Comparison of ENCODE assay signal across 8 cellular contexts in the genomic region with DNA sequence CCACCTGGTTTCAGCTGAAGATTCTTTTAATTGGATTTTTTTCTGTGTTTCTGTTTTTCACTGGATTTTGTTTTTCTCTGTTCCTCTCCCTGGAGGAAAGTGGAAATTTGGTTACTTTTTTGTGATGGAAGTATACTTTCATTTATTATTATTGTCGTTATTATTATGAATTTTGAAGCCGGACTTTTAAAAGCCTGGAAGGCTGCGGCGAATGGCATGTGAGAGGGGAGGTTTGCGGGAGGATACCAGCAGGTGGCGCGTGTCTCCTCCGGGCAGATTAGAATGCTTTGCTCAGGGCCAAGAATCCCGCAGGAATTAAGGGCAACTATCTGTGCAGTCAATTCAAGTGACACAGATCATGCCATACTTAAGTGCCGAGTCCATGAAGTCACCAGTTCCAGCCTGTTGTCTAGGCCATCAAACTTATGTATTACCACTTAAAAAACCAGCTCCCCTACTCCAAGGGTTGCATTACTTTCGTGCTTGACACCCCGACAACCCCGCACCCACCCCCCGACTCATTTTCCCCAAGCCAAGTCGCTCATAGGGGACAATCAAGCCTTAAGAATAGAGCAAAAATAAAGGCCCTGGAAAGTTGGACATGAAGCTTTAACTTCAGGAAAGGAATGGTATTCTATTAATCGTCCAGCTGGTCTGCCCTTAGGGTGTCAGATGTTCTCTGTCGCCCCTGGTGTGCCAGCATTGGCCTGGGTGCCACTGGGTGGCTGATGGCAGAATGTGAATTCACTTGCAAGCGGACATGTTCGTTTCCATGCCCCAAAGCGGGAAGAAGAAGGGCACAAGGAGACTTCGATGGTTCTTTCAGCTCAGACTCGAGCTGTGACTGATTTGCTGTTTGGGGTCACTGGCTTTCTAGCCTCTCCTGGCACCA. TPM values are rescaled to one million over a fixed set of nuclear protein-coding genes. Genes with fewer than 3 reads are reported as not detected.
DNase-seq lines count a peak whose midpoint lies in the region; ATAC-seq lines count a peak whose summit lies in the region.

No MANE protein-coding gene starts in this region.

- DNase-seq in G401 (ENCODE audit: low spot score) (peak; percentile 81), MV-4-11 (lab: John Stamatoyannopoulos, UW) (peak; percentile 57), SW 1271 (lab: John Stamatoyannopoulos, UW) (peak; percentile 4 to 65), anterior cingulate cortex (lab: John Stamatoyannopoulos, UW) (peak in 38 of 58 donors; percentile 1 to 77 (median 18)), hepatic stellate cell (ENCODE audit: low spot score) (peak; percentile 77), renal cortical epithelial cell (ENCODE audit: low read depth) (peak; percentile 76)

- in situ Hi-C loops in G401 (cut with HindIII; ENCODE audit: low sequenced_read_pairs): no loop called here

- ATAC-seq in GM21717 (IDR thresholded peaks at IDR 0.05; ENCODE audit: unreplicated experiment): no peak
- ATAC-seq in GM21447 (IDR thresholded peaks at IDR 0.05; ENCODE audit: unreplicated experiment): no peak

RNA-seq across cellular contexts. Expression of gene LRCH1, which starts 1.3 kb away (rescaled TPM):
- 0.12 and 0.85 TPM in 2 replicates for total RNA-seq in G401 (2014; rRNA removed; shearing (Covaris generic))
- total RNA-seq in renal cortical epithelial cell: 14.4 and 22.0 TPM in 2 replicates

Comparison
In these comparisons a context has a peak if more than half of its experiments do, and no peak if none do; other contexts are left out.
1. DNase-seq: peak in every context shown above with its lines; median percentile 81 in G401; 77 in hepatic stellate cell; 76 in renal cortical epithelial cell; 57 in MV-4-11; 34 in SW 1271; 18 in anterior cingulate cortex.